2 cellular contexts compared by ENCODE assay signal in genomic region chr12:120265203-120265482, GRCh38.
TF ChIP-seq lines count a peak whose summit lies in the region.

No MANE protein-coding gene starts in this region.

TF ChIP-seq in SK-N-SH, 30 proteins besides CTCF, POLR2A, EP300 and RAD21 (continued from another document):
- TF ChIP-seq REST (IDR thresholded peaks at IDR 0.05; ENCODE audit: low read depth, low read length), result no peak
- no peak for TF ChIP-seq GATA2 (CRISPR knock-in tag; IDR thresholded peaks at IDR 0.05)
- TF ChIP-seq ZBTB33 (IDR thresholded peaks at IDR 0.05; ENCODE audit: borderline replicate concordance, low read depth), result no peak
- TF ChIP-seq RFX5 (IDR thresholded peaks at IDR 0.05; ENCODE audit: low read length), result no peak
- no peak for TF ChIP-seq IRF3 (IDR thresholded peaks at IDR 0.05; ENCODE audit: low read depth, low read length)
- TF ChIP-seq EZH2phosphoT487 (IDR thresholded peaks at IDR 0.05; ENCODE audit: borderline replicate concordance, low read depth), result no peak
- no peak for TF ChIP-seq MEF2A (IDR thresholded peaks at IDR 0.05; ENCODE audit: borderline replicate concordance, low read depth)
- TF ChIP-seq YY1 (IDR thresholded peaks at IDR 0.05; ENCODE audit: low read depth), result no peak
- no peak for TF ChIP-seq PBX3 (IDR thresholded peaks at IDR 0.05)
- no peak for TF ChIP-seq ELF1 (IDR thresholded peaks at IDR 0.05)
- TF ChIP-seq RXRA (IDR thresholded peaks at IDR 0.05; ENCODE audit: borderline replicate concordance, low read depth), result no peak
- TF ChIP-seq GABPA (IDR thresholded peaks at IDR 0.05; ENCODE audit: low read depth), result no peak
- TF ChIP-seq FOXM1 (IDR thresholded peaks at IDR 0.05; ENCODE audit: low read depth), result no peak

TF ChIP-seq in SK-N-SH treated with all-trans-retinoic acid at 6 μM for 48 hours, 23 proteins besides CTCF, POLR2A, EP300 and RAD21 (continued from another document):
- TF ChIP-seq PATZ1 (CRISPR knock-in tag; IDR thresholded peaks at IDR 0.05; ENCODE audit: borderline replicate concordance) (no peak), TSHZ2 (CRISPR knock-in tag; IDR thresholded peaks at IDR 0.05) (no peak), CSDC2 (CRISPR knock-in tag; IDR thresholded peaks at IDR 0.05) (no peak), SNAI2 (CRISPR knock-in tag; IDR thresholded peaks at IDR 0.05) (no peak), CSRNP3 (CRISPR knock-in tag; IDR thresholded peaks at IDR 0.05) (no peak), ZNF70 (CRISPR knock-in tag; IDR thresholded peaks at IDR 0.05) (no peak)
TF ChIP-seq in SK-N-SH treated with all-trans-retinoic acid at 6 μM for 48 hours: peak in this region for 0.
